11 cellular contexts compared by ENCODE assay signal in the genomic region with DNA sequence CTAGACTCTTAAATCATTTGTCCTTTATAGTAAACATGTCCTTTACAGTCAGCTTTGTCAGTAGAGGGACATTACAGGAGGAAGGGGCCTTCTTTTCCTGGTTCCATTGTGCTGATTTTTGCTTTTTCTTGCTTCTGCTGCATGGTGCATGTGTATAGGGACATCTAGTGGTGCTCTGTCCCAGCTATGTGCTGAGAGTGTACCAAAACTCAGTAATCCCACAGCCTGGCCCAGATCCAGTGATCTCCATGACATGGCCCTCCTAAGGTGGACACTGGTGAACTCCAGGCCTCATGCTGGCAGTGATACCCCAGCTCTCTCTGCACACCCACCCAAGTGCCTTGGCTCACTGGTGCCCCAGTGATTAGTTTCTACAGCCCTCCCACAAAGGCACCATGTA. TPM values are rescaled to one million over a fixed set of nuclear protein-coding genes. Genes with fewer than 3 reads are reported as not detected.
A peak's percentile ranks its signal among the peaks of the same experiment; 100 is the strongest.
DNase-seq lines count a peak whose midpoint lies in the region; ATAC-seq and TF ChIP-seq lines count a peak whose summit lies in the region.
"Had no signal": no experiment of that assay in that cellular context is flagged by ENCODE, and none has a peak within 500 bp of the region (broad histone marks: within the 10 kb centered on the region; RNA-seq: fewer than 3 reads in every experiment).

No MANE protein-coding gene starts in this region.

- H3K27ac ChIP-seq in gastrocnemius medialis = no peak overlapping the region

- no peaks in the 10 kb centered on the region for H3K4me1 Mint-ChIP-seq in activated T-helper 17 cell treated with anti-CD3 and anti-CD28 coated beads, Interleukin-2, amount 50 U/mL, for 72 hours
- H3K4me1 Mint-ChIP-seq: activated CD4-positive, alpha-beta memory T cell treated with anti-CD3 and anti-CD28 coated beads, Interleukin-2, amount 10 ng/mL, durations not matched to agents 7 days and 5 days; naive B cell had no signal

- TF ChIP-seq CTCF in GM10248 (IDR thresholded peaks at IDR 0.05; ENCODE audit: control extremely low read depth, extremely low read depth, low read depth, missing control alignments) = peak; percentile 17
- TF ChIP-seq CTCF in fibroblast of villous mesenchyme (IDR thresholded peaks at IDR 0.05; ENCODE audit: insufficient read depth, low read depth, low read length) = peak; percentile 51
- no peak for TF ChIP-seq CTCF in gastrocnemius medialis (IDR thresholded peaks at IDR 0.05 in 4 of 5, conservative IDR thresholded peaks at IDR 0.05 in 1 of 5)

- no peak overlapping the region for H3K27ac Mint-ChIP-seq in activated T-helper 17 cell treated with anti-CD3 and anti-CD28 coated beads, Interleukin-2, amount 50 U/mL, for 72 hours
- H3K27ac Mint-ChIP-seq: activated CD4-positive, alpha-beta memory T cell treated with anti-CD3 and anti-CD28 coated beads, Interleukin-2, amount 10 ng/mL, durations not matched to agents 7 days and 5 days; naive B cell had no signal

- DNase-seq in A172 (ENCODE audit: low spot score) (peak; percentile 16), GM10248 (ENCODE audit: extremely low spot score) (peak; percentile 15), RPMI7951 (ENCODE audit: low read depth) (peak; percentile 40), fibroblast of villous mesenchyme (ENCODE audit: low read depth) (peak; percentile 31), cerebellar nuclear complex (lab: John Stamatoyannopoulos, UW) (no peak), gastrocnemius medialis (no peak)
- DNase-seq: activated CD4-positive, alpha-beta memory T cell treated with anti-CD3 and anti-CD28 coated beads, Interleukin-2, amount 10 ng/mL, durations not matched to agents 7 days and 5 days; effector memory CD4-positive, alpha-beta T cell; naive B cell had no signal

- intact Hi-C loops in gastrocnemius medialis (cut with DNase I; ENCODE audit: low total_unique reads) = no loop called here

- no peaks in the 10 kb centered on the region for H3K36me3 ChIP-seq in gastrocnemius medialis

- no peaks in the 10 kb centered on the region for H3K9me3 Mint-ChIP-seq in activated T-helper 17 cell treated with anti-CD3 and anti-CD28 coated beads, Interleukin-2, amount 50 U/mL, for 72 hours
- H3K9me3 Mint-ChIP-seq: activated CD4-positive, alpha-beta memory T cell treated with anti-CD3 and anti-CD28 coated beads, Interleukin-2, amount 10 ng/mL, durations not matched to agents 7 days and 5 days; naive B cell had no signal

- in situ Hi-C loops in gastrocnemius medialis (cut with MboI; ENCODE audit: low sequenced_read_pairs in 4 of 4) = no loop called here

- TF ChIP-seq POLR2A in gastrocnemius medialis (IDR thresholded peaks at IDR 0.05) = no peak

- H3K36me3 Mint-ChIP-seq in activated T-helper 17 cell treated with anti-CD3 and anti-CD28 coated beads, Interleukin-2, amount 50 U/mL, for 72 hours (ENCODE audit: low read depth) = no peaks in the 10 kb centered on the region
- H3K36me3 Mint-ChIP-seq: naive B cell had no signal

- POLR2A ChIA-PET in GM10248 (lab: Yijun Ruan, JAX) = no interaction called here

- H3K4me1 ChIP-seq in gastrocnemius medialis = no peaks in the 10 kb centered on the region

- H3K27me3 ChIP-seq in gastrocnemius medialis = no peaks in the 10 kb centered on the region

- H3K4me3 ChIP-seq in fibroblast of villous mesenchyme (ENCODE audit: low read depth, low read length) (no peak overlapping the region), gastrocnemius medialis (no peak overlapping the region)

- H3K4me3 Mint-ChIP-seq in activated T-helper 17 cell treated with anti-CD3 and anti-CD28 coated beads, Interleukin-2, amount 50 U/mL, for 72 hours = no peak overlapping the region
- H3K4me3 Mint-ChIP-seq: activated CD4-positive, alpha-beta memory T cell treated with anti-CD3 and anti-CD28 coated beads, Interleukin-2, amount 10 ng/mL, durations not matched to agents 7 days and 5 days had no signal

- H3K27me3 Mint-ChIP-seq in activated T-helper 17 cell treated with anti-CD3 and anti-CD28 coated beads, Interleukin-2, amount 50 U/mL, for 72 hours = no peaks in the 10 kb centered on the region
- H3K27me3 Mint-ChIP-seq: activated CD4-positive, alpha-beta memory T cell treated with anti-CD3 and anti-CD28 coated beads, Interleukin-2, amount 10 ng/mL, durations not matched to agents 7 days and 5 days had no signal

- H3K9me3 ChIP-seq in gastrocnemius medialis = no peaks in the 10 kb centered on the region

- CTCF ChIA-PET in GM10248 (lab: Yijun Ruan, JAX) = interaction anchor here (1.1 to 1.9 kb wide), 4 partner anchors 89 to 524 kb away, joined by 3 to 6 read pairs (median 4); a partner anchor contains a TSS

- ATAC-seq in activated T-helper 17 cell treated with anti-CD3 and anti-CD28 coated beads, Interleukin-2, amount 50 U/mL, for 72 hours (replicated peaks) = no peak
- ATAC-seq in HG03439 (IDR thresholded peaks at IDR 0.05; ENCODE audit: unreplicated experiment) = no peak
- no peak for ATAC-seq in gastrocnemius medialis

RNA-seq across cellular contexts. Expression of a gene that starts 45.2 kb away (rescaled TPM):
- total RNA-seq in A172 (2014; rRNA removed; shearing (Covaris generic)) = 0.55 TPM in 1 of 2 replicates, not detected in the other
- total RNA-seq in RPMI7951 (2014; rRNA removed; shearing (Covaris generic)) = not detected in 2 replicates
- total RNA-seq in fibroblast of villous mesenchyme (not detected in 2 replicates), gastrocnemius medialis (not detected)
- not detected for total RNA-seq in activated T-helper 17 cell treated with anti-CD3 and anti-CD28 coated beads, Interleukin-2, amount 50 U/mL, for 72 hours
- total RNA-seq: activated CD4-positive, alpha-beta memory T cell treated with anti-CD3 and anti-CD28 coated beads, Interleukin-2, amount 10 ng/mL, durations not matched to agents 7 days and 5 days had no signal

Comparison
In these comparisons a context has a peak if more than half of its experiments do, and no peak if none do; other contexts are left out.
1. DNase-seq: peak in A172 (single experiment), GM10248 (single experiment), RPMI7951 (single experiment) and fibroblast of villous mesenchyme (single experiment); none in cerebellar nuclear complex (0 of 2) and gastrocnemius medialis (0 of 2).
2. CTCF ChIP-seq: peak in GM10248 (single experiment) and fibroblast of villous mesenchyme (single experiment); none in gastrocnemius medialis (0 of 5).